In the genomic region with DNA sequence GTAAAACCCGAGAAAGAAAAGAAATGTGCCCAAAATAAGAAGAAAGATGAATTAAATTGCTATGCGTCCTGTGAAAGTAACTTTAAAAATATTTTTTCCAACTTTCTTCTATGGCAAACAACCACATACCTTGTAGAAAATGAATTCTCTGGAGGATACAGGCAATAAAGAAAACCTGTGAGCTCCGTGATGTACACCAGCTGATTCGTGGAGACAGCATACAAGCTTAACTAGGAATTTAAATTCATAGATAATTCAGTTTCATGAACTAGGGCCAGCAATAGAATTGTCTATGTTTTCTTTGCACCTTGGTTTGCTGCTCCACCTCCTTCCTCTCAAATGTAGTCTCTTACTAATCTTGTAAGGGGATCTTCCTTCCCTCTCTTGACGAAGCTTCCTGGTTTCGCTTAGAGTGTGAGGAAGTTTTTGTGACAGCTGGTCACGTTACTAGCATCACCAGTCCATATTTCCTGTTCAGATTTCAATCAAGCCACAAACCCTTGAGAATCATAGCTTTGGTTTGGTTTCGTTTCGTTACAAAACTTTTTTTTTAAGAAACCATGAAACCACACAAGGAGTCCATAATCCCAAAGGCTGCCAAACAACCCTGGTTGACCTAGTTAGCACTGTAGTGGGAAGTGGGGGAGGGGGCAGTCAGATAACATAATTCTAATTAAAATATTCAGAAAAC, we compare ENCODE assay signal across 2 cellular contexts.
TF ChIP-seq lines count a peak whose summit lies in the region.

No MANE protein-coding gene starts in this region.

TF ChIP-seq in A549, 52 proteins besides CTCF, POLR2A, EP300 and RAD21 (continued from another document):
- no peak for TF ChIP-seq EHMT2 (IDR thresholded peaks at IDR 0.05; ENCODE audit: low read depth)
- TF ChIP-seq HDAC2 (IDR thresholded peaks at IDR 0.05) = no peak
- TF ChIP-seq HEYL (CRISPR knock-in tag; IDR thresholded peaks at IDR 0.05) = no peak
- TF ChIP-seq FOXS1 (CRISPR knock-in tag; IDR thresholded peaks at IDR 0.05) = no peak
- TF ChIP-seq BHLHE40 (IDR thresholded peaks at IDR 0.05; ENCODE audit: low read depth, low read length) = no peak
- no peak for TF ChIP-seq MAFK (IDR thresholded peaks at IDR 0.05; ENCODE audit: partially characterized antibody)
- no peak for TF ChIP-seq CEBPB (IDR thresholded peaks at IDR 0.05)
- no peak for TF ChIP-seq NR3C1 (IDR thresholded peaks at IDR 0.05)
- TF ChIP-seq, protein P1, sequence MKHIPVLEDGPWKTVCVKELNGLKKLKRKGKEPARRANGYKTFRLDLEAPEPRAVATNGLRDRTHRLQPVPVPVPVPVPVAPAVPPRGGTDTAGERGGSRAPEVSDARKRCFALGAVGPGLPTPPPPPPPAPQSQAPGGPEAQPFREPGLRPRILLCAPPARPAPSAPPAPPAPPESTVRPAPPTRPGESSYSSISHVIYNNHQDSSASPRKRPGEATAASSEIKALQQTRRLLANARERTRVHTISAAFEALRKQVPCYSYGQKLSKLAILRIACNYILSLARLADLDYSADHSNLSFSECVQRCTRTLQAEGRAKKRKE (CRISPR knock-in tag; IDR thresholded peaks at IDR 0.05; ENCODE audit: low read depth) = no peak
- no peak for TF ChIP-seq SMC3 (IDR thresholded peaks at IDR 0.05)
- TF ChIP-seq RCOR1 (IDR thresholded peaks at IDR 0.05; ENCODE audit: low read depth, low read length) = no peak
- TF ChIP-seq, protein P2, sequence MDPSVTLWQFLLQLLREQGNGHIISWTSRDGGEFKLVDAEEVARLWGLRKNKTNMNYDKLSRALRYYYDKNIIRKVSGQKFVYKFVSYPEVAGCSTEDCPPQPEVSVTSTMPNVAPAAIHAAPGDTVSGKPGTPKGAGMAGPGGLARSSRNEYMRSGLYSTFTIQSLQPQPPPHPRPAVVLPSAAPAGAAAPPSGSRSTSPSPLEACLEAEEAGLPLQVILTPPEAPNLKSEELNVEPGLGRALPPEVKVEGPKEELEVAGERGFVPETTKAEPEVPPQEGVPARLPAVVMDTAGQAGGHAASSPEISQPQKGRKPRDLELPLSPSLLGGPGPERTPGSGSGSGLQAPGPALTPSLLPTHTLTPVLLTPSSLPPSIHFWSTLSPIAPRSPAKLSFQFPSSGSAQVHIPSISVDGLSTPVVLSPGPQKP (IDR thresholded peaks at IDR 0.05; ENCODE audit: low read depth, low read length) = no peak
- TF ChIP-seq FOSL2 (IDR thresholded peaks at IDR 0.05) = no peak
- no peak for TF ChIP-seq FOSL2 (CRISPR knock-in tag; IDR thresholded peaks at IDR 0.05)
- TF ChIP-seq ZFP36 (IDR thresholded peaks at IDR 0.05; ENCODE audit: borderline replicate concordance, partially characterized antibody) = no peak
- TF ChIP-seq ZNF302 (CRISPR knock-in tag; IDR thresholded peaks at IDR 0.05) = no peak
- TF ChIP-seq, protein P3, sequence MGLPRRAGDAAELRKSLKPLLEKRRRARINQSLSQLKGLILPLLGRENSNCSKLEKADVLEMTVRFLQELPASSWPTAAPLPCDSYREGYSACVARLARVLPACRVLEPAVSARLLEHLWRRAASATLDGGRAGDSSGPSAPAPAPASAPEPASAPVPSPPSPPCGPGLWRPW (IDR thresholded peaks at IDR 0.05) = no peak
- no peak for TF ChIP-seq NFE2L2 (conservative IDR thresholded peaks at IDR 0.05; ENCODE audit: low read length)
- no peak for TF ChIP-seq CHD2 (IDR thresholded peaks at IDR 0.05; ENCODE audit: low read length, partially characterized antibody)
- TF ChIP-seq ESRRA (IDR thresholded peaks at IDR 0.05; ENCODE audit: borderline replicate concordance, low read length) = no peak

TF ChIP-seq in HepG2, 621 proteins besides CTCF, POLR2A, EP300 and RAD21:
- TF ChIP-seq RARA (CRISPR knock-in tag; IDR thresholded peaks at IDR 0.05) = no peak
- TF ChIP-seq GATA4 (IDR thresholded peaks at IDR 0.05; ENCODE audit: borderline replicate concordance, low read depth) = no peak
- TF ChIP-seq POLR2AphosphoS5 (IDR thresholded peaks at IDR 0.05; ENCODE audit: low read depth, low read length) = no peak
- no peak for TF ChIP-seq KDM4B (CRISPR knock-in tag; IDR thresholded peaks at IDR 0.05)
- TF ChIP-seq, protein P4, sequence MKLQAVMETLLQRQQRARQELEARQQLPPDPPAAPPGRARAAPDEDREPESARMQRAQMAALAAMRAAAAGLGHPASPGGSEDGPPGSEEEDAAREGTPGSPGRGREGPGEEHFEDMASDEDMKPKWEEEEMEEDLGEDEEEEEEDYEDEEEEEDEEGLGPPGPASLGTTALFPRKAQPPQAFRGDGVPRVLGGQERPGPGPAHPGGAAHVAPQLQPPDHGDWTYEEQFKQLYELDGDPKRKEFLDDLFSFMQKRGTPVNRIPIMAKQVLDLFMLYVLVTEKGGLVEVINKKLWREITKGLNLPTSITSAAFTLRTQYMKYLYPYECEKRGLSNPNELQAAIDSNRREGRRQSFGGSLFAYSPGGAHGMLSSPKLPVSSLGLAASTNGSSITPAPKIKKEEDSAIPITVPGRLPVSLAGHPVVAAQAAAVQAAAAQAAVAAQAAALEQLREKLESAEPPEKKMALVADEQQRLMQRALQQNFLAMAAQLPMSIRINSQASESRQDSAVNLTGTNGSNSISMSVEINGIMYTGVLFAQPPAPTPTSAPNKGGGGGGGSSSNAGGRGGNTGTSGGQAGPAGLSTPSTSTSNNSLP (IDR thresholded peaks at IDR 0.05; ENCODE audit: low read depth, low read length) = no peak
- TF ChIP-seq ATM (IDR thresholded peaks at IDR 0.05; ENCODE audit: borderline replicate concordance) = no peak
- TF ChIP-seq WIZ (CRISPR knock-in tag; IDR thresholded peaks at IDR 0.05) = no peak
- TF ChIP-seq ZNF557 (CRISPR knock-in tag; IDR thresholded peaks at IDR 0.05) = no peak
- TF ChIP-seq, protein P5, sequence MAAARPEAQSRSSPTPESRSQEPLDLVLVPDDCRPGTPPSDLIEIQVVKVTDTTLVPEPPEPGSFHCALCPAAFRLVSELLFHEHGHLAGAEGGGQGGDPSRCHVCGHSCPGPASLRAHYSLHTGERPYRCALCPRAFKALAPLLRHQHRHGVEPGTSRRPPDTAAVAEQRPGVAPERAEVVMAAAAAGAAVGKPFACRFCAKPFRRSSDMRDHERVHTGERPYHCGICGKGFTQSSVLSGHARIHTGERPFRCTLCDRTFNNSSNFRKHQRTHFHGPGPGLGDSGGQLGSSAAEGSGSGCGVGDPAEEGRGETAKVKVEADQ (CRISPR knock-in tag; IDR thresholded peaks at IDR 0.05; ENCODE audit: borderline replicate concordance) = no peak
- TF ChIP-seq CCDC6 (CRISPR knock-in tag; IDR thresholded peaks at IDR 0.05) = no peak
- no peak for TF ChIP-seq ZNF138 (CRISPR knock-in tag; IDR thresholded peaks at IDR 0.05; ENCODE audit: low read depth)
- TF ChIP-seq, protein P6, sequence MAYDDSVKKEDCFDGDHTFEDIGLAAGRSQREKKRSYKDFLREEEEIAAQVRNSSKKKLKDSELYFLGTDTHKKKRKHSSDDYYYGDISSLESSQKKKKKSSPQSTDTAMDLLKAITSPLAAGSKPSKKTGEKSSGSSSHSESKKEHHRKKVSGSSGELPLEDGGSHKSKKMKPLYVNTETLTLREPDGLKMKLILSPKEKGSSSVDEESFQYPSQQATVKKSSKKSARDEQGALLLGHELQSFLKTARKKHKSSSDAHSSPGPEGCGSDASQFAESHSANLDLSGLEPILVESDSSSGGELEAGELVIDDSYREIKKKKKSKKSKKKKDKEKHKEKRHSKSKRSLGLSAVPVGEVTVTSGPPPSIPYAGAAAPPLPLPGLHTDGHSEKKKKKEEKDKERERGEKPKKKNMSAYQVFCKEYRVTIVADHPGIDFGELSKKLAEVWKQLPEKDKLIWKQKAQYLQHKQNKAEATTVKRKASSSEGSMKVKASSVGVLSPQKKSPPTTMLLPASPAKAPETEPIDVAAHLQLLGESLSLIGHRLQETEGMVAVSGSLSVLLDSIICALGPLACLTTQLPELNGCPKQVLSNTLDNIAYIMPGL (CRISPR knock-in tag; IDR thresholded peaks at IDR 0.05; ENCODE audit: borderline replicate concordance in 1 of 2, low read depth in 1 of 2) = no peak
- TF ChIP-seq CHD4 (IDR thresholded peaks at IDR 0.05; ENCODE audit: borderline replicate concordance, low read length) = no peak
- no peak for TF ChIP-seq SP2 (CRISPR knock-in tag; IDR thresholded peaks at IDR 0.05)
- no peak for TF ChIP-seq HNRNPH1 (optimal IDR thresholded peaks at IDR 0.05; ENCODE audit: low read depth, low read length)
- no peak for TF ChIP-seq ZNF484 (CRISPR knock-in tag; IDR thresholded peaks at IDR 0.05; ENCODE audit: borderline replicate concordance, low read depth)
- TF ChIP-seq ATF7 (IDR thresholded peaks at IDR 0.05) = no peak
- no peak for TF ChIP-seq ATF7 (CRISPR knock-in tag; IDR thresholded peaks at IDR 0.05)
- TF ChIP-seq ZNF180 (CRISPR knock-in tag; IDR thresholded peaks at IDR 0.05; ENCODE audit: borderline replicate concordance, low read depth) = no peak
- TF ChIP-seq ZNF253 (CRISPR knock-in tag; IDR thresholded peaks at IDR 0.05; ENCODE audit: borderline replicate concordance) = no peak
- TF ChIP-seq KDM1A (CRISPR knock-in tag; IDR thresholded peaks at IDR 0.05) = no peak
